32 cellular contexts compared by ENCODE assay signal in the genomic region with DNA sequence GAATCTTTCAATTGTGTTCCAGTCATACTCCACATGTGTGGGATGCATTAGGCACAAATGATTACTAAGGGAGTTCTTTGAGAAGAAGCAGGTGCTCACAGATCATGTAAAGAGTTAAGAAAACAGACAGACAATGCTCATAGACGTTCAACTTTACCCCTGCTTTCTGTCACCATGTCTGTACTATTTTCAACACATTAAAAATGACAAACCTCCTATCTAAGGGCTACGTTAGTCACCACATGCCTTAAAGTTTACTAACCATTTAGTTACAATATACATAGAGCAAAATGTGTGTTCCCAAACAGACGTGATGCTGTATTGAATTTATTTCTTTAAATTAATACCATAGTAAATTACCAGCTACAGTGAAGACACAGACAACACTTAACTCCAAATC.
"Had no signal": no experiment of that assay in that cellular context is flagged by ENCODE, and none has a peak within 500 bp of the region (broad histone marks: within the 10 kb centered on the region; RNA-seq: fewer than 3 reads in every experiment).

No MANE protein-coding gene starts in this region.

- H3K4me3 ChIP-seq: colonic mucosa, esophagus squamous epithelium, gastroesophageal sphincter, heart right ventricle had no signal

- DNase-seq: activated CD4-positive, alpha-beta memory T cell treated with anti-CD3 and anti-CD28 coated beads, Interleukin-2, amount 10 ng/mL, durations not matched to agents 7 days and 5 days; activated CD4-positive, alpha-beta T cell treated with anti-CD3 and anti-CD28 coated beads for 1 hour; activated CD4-positive, alpha-beta T cell treated with anti-CD3 and anti-CD28 coated beads for 4 hours; activated CD4-positive, alpha-beta T cell treated with anti-CD3 and anti-CD28 coated beads, Interleukin-2, amount 10 ng/mL, durations not matched to agents 7 days and 5 days; activated CD4-positive, alpha-beta T cell treated with anti-CD3 and anti-CD28 coated beads, Interleukin-2, amount 50 U/mL, for 4 hours; activated CD4-positive, CD25-positive, alpha-beta regulatory T cell; activated CD8-positive, alpha-beta memory T cell treated with anti-CD3 and anti-CD28 coated beads, Interleukin-2, amount 50 U/mL, for 48 hours; activated effector memory CD4-positive, alpha-beta T cell treated with Interleukin-2 at 50 U/mL for 16 hours; activated gamma-delta T cell treated with Interleukin-2 at 50 U/mL for 16 hours; activated naive CD4-positive, alpha-beta T cell treated with anti-CD3 and anti-CD28 coated beads, Interleukin-2, amount 50 U/mL, for 16 hours; activated naive CD4-positive, alpha-beta T cell treated with Interleukin-2 at 50 U/mL for 16 hours; activated T-cell treated with anti-CD3 and anti-CD28 coated beads for 4 hours; activated T-cell treated with anti-CD3 and anti-CD28 coated beads, Interleukin-2, amount 50 U/mL, for 24 hours; amniotic stem cell; anterior cingulate cortex; brain microvascular endothelial cell; central memory CD4-positive, alpha-beta T cell; cerebellar nuclear complex; colonic mucosa; effector CD8-positive, alpha-beta T cell; esophagus squamous epithelium; foreskin melanocyte; heart right ventricle; T-helper 1 cell; T-helper 17 cell; T1000; WERI-Rb-1 had no signal

- H3K4me1 Mint-ChIP-seq: activated CD4-positive, alpha-beta memory T cell treated with anti-CD3 and anti-CD28 coated beads, Interleukin-2, amount 10 ng/mL, durations not matched to agents 7 days and 5 days; activated CD4-positive, alpha-beta T cell treated with anti-CD3 and anti-CD28 coated beads, Interleukin-2, amount 10 ng/mL, durations not matched to agents 7 days and 5 days; activated T-helper 17 cell treated with anti-CD3 and anti-CD28 coated beads, Interleukin-2, amount 50 U/mL, for 72 hours; T-helper 17 cell had no signal

- H3K27me3 ChIP-seq: brain microvascular endothelial cell, colonic mucosa, esophagus squamous epithelium, gastroesophageal sphincter, heart right ventricle had no signal

- H3K9me3 ChIP-seq: colonic mucosa, esophagus squamous epithelium, gastroesophageal sphincter had no signal

- H3K27ac ChIP-seq: brain microvascular endothelial cell, colonic mucosa, epithelial cell of prostate, esophagus squamous epithelium, gastroesophageal sphincter, heart right ventricle, WERI-Rb-1 had no signal

- H3K4me1 ChIP-seq: colonic mucosa, esophagus squamous epithelium, gastroesophageal sphincter had no signal

- H3K27ac Mint-ChIP-seq: activated CD4-positive, alpha-beta memory T cell treated with anti-CD3 and anti-CD28 coated beads, Interleukin-2, amount 10 ng/mL, durations not matched to agents 7 days and 5 days; activated CD4-positive, alpha-beta T cell treated with anti-CD3 and anti-CD28 coated beads, Interleukin-2, amount 10 ng/mL, durations not matched to agents 7 days and 5 days; activated naive CD8-positive, alpha-beta T cell; activated T-cell treated with anti-CD3 and anti-CD28 coated beads, Interleukin-2, amount 50 U/mL, for 24 hours; activated T-helper 17 cell treated with anti-CD3 and anti-CD28 coated beads, Interleukin-2, amount 50 U/mL, for 72 hours; T-helper 17 cell; T-helper 2 cell treated with Interferon-gamma antibody and Interleukin-4, amounts not matched to agents 5 μg/mL and 100 μg/mL, for 36 hours had no signal

- H3K4me3 Mint-ChIP-seq: activated CD4-positive, alpha-beta memory T cell treated with anti-CD3 and anti-CD28 coated beads, Interleukin-2, amount 10 ng/mL, durations not matched to agents 7 days and 5 days; activated CD4-positive, alpha-beta T cell treated with anti-CD3 and anti-CD28 coated beads, Interleukin-2, amount 10 ng/mL, durations not matched to agents 7 days and 5 days; activated naive CD8-positive, alpha-beta T cell; activated T-cell treated with anti-CD3 and anti-CD28 coated beads, Interleukin-2, amount 50 U/mL, for 24 hours; activated T-helper 17 cell treated with anti-CD3 and anti-CD28 coated beads, Interleukin-2, amount 50 U/mL, for 72 hours; T-helper 17 cell; T-helper 2 cell treated with Interferon-gamma antibody and Interleukin-4, amounts not matched to agents 5 μg/mL and 100 μg/mL, for 36 hours had no signal

- H3K27me3 Mint-ChIP-seq: activated CD4-positive, alpha-beta memory T cell treated with anti-CD3 and anti-CD28 coated beads, Interleukin-2, amount 10 ng/mL, durations not matched to agents 7 days and 5 days; activated CD4-positive, alpha-beta T cell treated with anti-CD3 and anti-CD28 coated beads, Interleukin-2, amount 10 ng/mL, durations not matched to agents 7 days and 5 days; activated naive CD8-positive, alpha-beta T cell; activated T-cell treated with anti-CD3 and anti-CD28 coated beads, Interleukin-2, amount 50 U/mL, for 24 hours; activated T-helper 17 cell treated with anti-CD3 and anti-CD28 coated beads, Interleukin-2, amount 50 U/mL, for 72 hours; T-helper 17 cell had no signal

- H3K36me3 ChIP-seq: brain microvascular endothelial cell, colonic mucosa, esophagus squamous epithelium, gastroesophageal sphincter, heart right ventricle, WERI-Rb-1 had no signal

- H3K36me3 Mint-ChIP-seq: activated naive CD8-positive, alpha-beta T cell had no signal

- ATAC-seq: activated T-helper 17 cell treated with anti-CD3 and anti-CD28 coated beads, Interleukin-2, amount 50 U/mL, for 72 hours; gastroesophageal sphincter; T-helper 17 cell had no signal
